In genomic region chr3:101994386-101994785, GRCh38 we compare ENCODE assay signal across 24 cellular contexts.
"Had no signal": no experiment of that assay in that cellular context is flagged by ENCODE, and none has a peak within 500 bp of the region (broad histone marks: within the 10 kb centered on the region; RNA-seq: fewer than 3 reads in every experiment).

No MANE protein-coding gene starts in this region.

- DNase-seq: activated CD4-positive, alpha-beta memory T cell treated with anti-CD3 and anti-CD28 coated beads for 36 hours; activated CD4-positive, alpha-beta T cell treated with anti-CD3 and anti-CD28 coated beads for 48 hours; activated CD4-positive, CD25-positive, alpha-beta regulatory T cell; activated gamma-delta T cell treated with Interleukin-2 at 50 U/mL for 16 hours; activated T-cell treated with anti-CD3 and anti-CD28 coated beads, Interleukin-2, amount 50 U/mL, for 72 hours; adrenal gland; brain microvascular endothelial cell; effector memory CD8-positive, alpha-beta T cell; heart right ventricle; kidney; stimulated activated CD4-positive, alpha-beta T cell treated with anti-CD3 and anti-CD28 coated beads, Interleukin-4, amount 100 ng/mL, for 24 hours; substantia nigra; SW 1271; T-helper 17 cell; tibial artery; uterus had no signal

- H3K27me3 ChIP-seq: adrenal gland, ascending aorta, brain microvascular endothelial cell, heart right ventricle, right atrium auricular region, tibial artery, uterus had no signal

- H3K9me3 ChIP-seq: adrenal gland, ascending aorta, heart right ventricle, prostate gland, right atrium auricular region, tibial artery, uterus had no signal

- FAIRE-seq: colon, endothelial cell of umbilical vein, kidney had no signal

- ATAC-seq: activated T-cell treated with anti-CD3 and anti-CD28 coated beads, Interleukin-2, amount 50 U/mL, for 72 hours; effector memory CD8-positive, alpha-beta T cell; heart right ventricle; left lobe of liver; natural killer cell treated with Interleukin-12 subunit alpha and Interleukin-12 subunit beta and Interleukin-15 and Interleukin-18, amount 100 ng/mL, for 72 hours; T-helper 17 cell had no signal

- H3K4me1 ChIP-seq: adrenal gland, ascending aorta, prostate gland, right atrium auricular region, uterus had no signal

- H3K27ac ChIP-seq: adrenal gland, ascending aorta, brain microvascular endothelial cell, heart right ventricle, prostate gland, right atrium auricular region, tibial artery, uterus had no signal

- H3K36me3 ChIP-seq: adrenal gland, ascending aorta, brain microvascular endothelial cell, heart right ventricle, prostate gland, right atrium auricular region, tibial artery, uterus had no signal

- H3K4me3 ChIP-seq: adrenal gland, ascending aorta, heart right ventricle, lung, prostate gland, right atrium auricular region, tibial artery, uterus had no signal
